1 cellular context compared by ENCODE assay signal in genomic region chr1:19990703-19991102, GRCh38.
TF ChIP-seq lines count a peak whose summit lies in the region.

No MANE protein-coding gene starts in this region.

TF ChIP-seq in GM23338, 12 proteins besides CTCF, POLR2A, EP300 and RAD21 (continued from another document):
- TF ChIP-seq, protein P1, sequence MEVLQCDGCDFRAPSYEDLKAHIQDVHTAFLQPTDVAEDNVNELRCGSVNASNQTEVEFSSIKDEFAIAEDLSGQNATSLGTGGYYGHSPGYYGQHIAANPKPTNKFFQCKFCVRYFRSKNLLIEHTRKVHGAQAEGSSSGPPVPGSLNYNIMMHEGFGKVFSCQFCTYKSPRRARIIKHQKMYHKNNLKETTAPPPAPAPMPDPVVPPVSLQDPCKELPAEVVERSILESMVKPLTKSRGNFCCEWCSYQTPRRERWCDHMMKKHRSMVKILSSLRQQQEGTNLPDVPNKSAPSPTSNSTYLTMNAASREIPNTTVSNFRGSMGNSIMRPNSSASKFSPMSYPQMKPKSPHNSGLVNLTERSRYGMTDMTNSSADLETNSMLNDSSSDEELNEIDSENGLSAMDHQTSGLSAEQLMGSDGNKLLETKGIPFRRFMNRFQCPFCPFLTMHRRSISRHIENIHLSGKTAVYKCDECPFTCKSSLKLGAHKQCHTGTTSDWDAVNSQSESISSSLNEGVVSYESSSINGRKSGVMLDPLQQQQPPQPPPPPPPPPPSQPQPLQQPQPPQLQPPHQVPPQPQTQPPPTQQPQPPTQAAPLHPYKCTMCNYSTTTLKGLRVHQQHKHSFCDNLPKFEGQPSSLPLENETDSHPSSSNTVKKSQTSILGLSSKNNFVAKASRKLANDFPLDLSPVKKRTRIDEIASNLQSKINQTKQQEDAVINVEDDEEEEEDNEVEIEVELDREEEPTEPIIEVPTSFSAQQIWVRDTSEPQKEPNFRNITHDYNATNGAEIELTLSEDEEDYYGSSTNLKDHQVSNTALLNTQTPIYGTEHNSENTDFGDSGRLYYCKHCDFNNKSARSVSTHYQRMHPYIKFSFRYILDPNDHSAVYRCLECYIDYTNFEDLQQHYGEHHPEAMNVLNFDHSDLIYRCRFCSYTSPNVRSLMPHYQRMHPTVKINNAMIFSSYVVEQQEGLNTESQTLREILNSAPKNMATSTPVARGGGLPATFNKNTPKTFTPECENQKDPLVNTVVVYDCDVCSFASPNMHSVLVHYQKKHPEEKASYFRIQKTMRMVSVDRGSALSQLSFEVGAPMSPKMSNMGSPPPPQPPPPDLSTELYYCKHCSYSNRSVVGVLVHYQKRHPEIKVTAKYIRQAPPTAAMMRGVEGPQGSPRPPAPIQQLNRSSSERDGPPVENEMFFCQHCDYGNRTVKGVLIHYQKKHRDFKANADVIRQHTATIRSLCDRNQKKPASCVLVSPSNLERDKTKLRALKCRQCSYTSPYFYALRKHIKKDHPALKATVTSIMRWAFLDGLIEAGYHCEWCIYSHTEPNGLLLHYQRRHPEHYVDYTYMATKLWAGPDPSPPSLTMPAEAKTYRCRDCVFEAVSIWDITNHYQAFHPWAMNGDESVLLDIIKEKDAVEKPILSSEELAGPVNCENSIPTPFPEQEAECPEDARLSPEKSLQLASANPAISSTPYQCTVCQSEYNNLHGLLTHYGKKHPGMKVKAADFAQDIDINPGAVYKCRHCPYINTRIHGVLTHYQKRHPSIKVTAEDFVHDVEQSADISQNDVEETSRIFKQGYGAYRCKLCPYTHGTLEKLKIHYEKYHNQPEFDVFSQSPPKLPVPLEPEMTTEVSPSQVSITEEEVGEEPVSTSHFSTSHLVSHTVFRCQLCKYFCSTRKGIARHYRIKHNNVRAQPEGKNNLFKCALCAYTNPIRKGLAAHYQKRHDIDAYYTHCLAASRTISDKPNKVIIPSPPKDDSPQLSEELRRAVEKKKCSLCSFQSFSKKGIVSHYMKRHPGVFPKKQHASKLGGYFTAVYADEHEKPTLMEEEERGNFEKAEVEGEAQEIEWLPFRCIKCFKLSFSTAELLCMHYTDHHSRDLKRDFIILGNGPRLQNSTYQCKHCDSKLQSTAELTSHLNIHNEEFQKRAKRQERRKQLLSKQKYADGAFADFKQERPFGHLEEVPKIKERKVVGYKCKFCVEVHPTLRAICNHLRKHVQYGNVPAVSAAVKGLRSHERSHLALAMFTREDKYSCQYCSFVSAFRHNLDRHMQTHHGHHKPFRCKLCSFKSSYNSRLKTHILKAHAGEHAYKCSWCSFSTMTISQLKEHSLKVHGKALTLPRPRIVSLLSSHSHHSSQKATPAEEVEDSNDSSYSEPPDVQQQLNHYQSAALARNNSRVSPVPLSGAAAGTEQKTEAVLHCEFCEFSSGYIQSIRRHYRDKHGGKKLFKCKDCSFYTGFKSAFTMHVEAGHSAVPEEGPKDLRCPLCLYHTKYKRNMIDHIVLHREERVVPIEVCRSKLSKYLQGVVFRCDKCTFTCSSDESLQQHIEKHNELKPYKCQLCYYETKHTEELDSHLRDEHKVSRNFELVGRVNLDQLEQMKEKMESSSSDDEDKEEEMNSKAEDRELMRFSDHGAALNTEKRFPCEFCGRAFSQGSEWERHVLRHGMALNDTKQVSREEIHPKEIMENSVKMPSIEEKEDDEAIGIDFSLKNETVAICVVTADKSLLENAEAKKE (CRISPR knock-in tag; IDR thresholded peaks at IDR 0.05): no peak
- TF ChIP-seq EZH2 (IDR thresholded peaks at IDR 0.05; ENCODE audit: low read depth, unreplicated experiment) (no peak), JUNB (IDR thresholded peaks at IDR 0.05; ENCODE audit: unreplicated experiment) (no peak), CREB1 (CRISPR knock-in tag; IDR thresholded peaks at IDR 0.05; ENCODE audit: low read depth) (no peak), ZNF331 (CRISPR knock-in tag; IDR thresholded peaks at IDR 0.05; ENCODE audit: low read depth) (no peak), EZH2phosphoT487 (IDR thresholded peaks at IDR 0.05; ENCODE audit: unreplicated experiment) (no peak), ZNF114 (CRISPR knock-in tag; IDR thresholded peaks at IDR 0.05) (no peak), NANOG (IDR thresholded peaks at IDR 0.05; ENCODE audit: borderline replicate concordance) (no peak)
